1 cellular context compared by ENCODE assay signal in the genomic region with DNA sequence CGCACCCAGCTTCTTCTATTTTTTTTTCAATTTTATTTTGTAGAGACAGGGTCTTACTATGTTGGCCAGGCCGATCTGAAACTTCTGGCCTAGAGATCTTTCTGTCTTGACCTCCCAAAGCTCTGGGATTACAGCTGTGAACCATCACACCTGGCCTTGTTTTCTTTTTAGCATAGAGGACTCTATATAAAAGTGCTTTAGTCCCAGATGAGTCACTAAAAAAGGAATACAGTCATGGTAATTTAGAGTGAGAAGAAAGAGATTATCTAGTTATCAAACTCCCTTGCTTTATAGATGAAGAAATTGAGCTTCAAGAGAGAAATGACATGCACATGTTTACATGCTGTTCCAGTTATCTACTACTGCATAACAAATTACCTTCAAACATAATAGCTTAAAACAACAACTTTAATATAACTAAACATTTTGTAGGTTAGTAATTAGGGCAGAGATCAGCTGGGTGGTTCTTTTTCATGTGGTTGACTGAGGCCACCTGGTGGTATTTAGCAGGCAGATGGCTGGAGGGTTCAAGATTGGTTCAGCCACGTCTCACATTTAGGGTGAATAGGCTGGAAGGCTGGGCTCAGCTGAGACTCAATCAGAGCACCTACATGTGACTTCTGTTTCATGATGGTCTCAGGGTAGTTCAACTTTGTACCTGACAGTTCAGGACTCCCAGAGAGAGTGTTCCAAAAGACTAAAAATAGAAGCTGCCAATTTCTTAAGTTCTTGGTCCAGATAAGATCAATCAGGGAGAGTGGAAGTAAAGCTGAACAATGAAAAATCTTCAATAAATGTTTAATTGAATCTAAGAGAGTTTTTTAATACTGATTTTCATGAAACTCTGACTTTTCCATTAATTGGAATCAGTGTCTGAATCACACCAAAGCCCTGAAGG.
A peak's percentile ranks its signal among the peaks of the same experiment; 100 is the strongest.
TF ChIP-seq lines count a peak whose summit lies in the region.

No MANE protein-coding gene starts in this region.

TF ChIP-seq in K562, 482 proteins besides CTCF, POLR2A, EP300 and RAD21 (continued from another document):
- TF ChIP-seq, protein P1, sequence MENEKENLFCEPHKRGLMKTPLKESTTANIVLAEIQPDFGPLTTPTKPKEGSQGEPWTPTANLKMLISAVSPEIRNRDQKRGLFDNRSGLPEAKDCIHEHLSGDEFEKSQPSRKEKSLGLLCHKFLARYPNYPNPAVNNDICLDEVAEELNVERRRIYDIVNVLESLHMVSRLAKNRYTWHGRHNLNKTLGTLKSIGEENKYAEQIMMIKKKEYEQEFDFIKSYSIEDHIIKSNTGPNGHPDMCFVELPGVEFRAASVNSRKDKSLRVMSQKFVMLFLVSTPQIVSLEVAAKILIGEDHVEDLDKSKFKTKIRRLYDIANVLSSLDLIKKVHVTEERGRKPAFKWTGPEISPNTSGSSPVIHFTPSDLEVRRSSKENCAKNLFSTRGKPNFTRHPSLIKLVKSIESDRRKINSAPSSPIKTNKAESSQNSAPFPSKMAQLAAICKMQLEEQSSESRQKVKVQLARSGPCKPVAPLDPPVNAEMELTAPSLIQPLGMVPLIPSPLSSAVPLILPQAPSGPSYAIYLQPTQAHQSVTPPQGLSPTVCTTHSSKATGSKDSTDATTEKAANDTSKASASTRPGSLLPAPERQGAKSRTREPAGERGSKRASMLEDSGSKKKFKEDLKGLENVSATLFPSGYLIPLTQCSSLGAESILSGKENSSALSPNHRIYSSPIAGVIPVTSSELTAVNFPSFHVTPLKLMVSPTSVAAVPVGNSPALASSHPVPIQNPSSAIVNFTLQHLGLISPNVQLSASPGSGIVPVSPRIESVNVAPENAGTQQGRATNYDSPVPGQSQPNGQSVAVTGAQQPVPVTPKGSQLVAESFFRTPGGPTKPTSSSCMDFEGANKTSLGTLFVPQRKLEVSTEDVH (IDR thresholded peaks at IDR 0.05; ENCODE audit: low read depth, partially characterized antibody), result no peak
- TF ChIP-seq PML (IDR thresholded peaks at IDR 0.05; ENCODE audit: low read length) (no peak), MAZ (CRISPR knock-in tag; conservative IDR thresholded peaks at IDR 0.05 in 1 of 2, IDR thresholded peaks at IDR 0.05 in 1 of 2) (0 out of 4 replicates have a peak, but pooled peaks of 1 of the 2 experiments have one; percentile 40), SMC3 (conservative IDR thresholded peaks at IDR 0.05; ENCODE audit: insufficient read depth, low read depth, low read length) (peak; percentile 76)
- TF ChIP-seq, protein P2, sequence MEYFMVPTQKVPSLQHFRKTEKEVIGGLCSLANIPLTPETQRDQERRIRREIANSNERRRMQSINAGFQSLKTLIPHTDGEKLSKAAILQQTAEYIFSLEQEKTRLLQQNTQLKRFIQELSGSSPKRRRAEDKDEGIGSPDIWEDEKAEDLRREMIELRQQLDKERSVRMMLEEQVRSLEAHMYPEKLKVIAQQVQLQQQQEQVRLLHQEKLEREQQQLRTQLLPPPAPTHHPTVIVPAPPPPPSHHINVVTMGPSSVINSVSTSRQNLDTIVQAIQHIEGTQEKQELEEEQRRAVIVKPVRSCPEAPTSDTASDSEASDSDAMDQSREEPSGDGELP (CRISPR knock-in tag; IDR thresholded peaks at IDR 0.05; ENCODE audit: borderline replicate concordance), result peak; percentile 87
- TF ChIP-seq, protein P3, sequence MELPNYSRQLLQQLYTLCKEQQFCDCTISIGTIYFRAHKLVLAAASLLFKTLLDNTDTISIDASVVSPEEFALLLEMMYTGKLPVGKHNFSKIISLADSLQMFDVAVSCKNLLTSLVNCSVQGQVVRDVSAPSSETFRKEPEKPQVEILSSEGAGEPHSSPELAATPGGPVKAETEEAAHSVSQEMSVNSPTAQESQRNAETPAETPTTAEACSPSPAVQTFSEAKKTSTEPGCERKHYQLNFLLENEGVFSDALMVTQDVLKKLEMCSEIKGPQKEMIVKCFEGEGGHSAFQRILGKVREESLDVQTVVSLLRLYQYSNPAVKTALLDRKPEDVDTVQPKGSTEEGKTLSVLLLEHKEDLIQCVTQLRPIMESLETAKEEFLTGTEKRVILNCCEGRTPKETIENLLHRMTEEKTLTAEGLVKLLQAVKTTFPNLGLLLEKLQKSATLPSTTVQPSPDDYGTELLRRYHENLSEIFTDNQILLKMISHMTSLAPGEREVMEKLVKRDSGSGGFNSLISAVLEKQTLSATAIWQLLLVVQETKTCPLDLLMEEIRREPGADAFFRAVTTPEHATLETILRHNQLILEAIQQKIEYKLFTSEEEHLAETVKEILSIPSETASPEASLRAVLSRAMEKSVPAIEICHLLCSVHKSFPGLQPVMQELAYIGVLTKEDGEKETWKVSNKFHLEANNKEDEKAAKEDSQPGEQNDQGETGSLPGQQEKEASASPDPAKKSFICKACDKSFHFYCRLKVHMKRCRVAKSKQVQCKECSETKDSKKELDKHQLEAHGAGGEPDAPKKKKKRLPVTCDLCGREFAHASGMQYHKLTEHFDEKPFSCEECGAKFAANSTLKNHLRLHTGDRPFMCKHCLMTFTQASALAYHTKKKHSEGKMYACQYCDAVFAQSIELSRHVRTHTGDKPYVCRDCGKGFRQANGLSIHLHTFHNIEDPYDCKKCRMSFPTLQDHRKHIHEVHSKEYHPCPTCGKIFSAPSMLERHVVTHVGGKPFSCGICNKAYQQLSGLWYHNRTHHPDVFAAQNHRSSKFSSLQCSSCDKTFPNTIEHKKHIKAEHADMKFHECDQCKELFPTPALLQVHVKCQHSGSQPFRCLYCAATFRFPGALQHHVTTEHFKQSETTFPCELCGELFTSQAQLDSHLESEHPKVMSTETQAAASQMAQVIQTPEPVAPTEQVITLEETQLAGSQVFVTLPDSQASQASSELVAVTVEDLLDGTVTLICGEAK (IDR thresholded peaks at IDR 0.05), result peak; percentile 91
- TF ChIP-seq, protein P3 (CRISPR knock-in tag; IDR thresholded peaks at IDR 0.05), result peak; percentile 92
